In genomic region chr15:43521419-43521818, GRCh38 we compare ENCODE assay signal across 19 cellular contexts. TPM values are rescaled to one million over a fixed set of nuclear protein-coding genes. Genes with fewer than 3 reads are reported as not detected.
A peak's percentile ranks its signal among the peaks of the same experiment; 100 is the strongest.
DNase-seq lines count a peak whose midpoint lies in the region; ATAC-seq and TF ChIP-seq lines count a peak whose summit lies in the region.
"Had no signal": no experiment of that assay in that cellular context is flagged by ENCODE, and none has a peak within 500 bp of the region (broad histone marks: within the 10 kb centered on the region; RNA-seq: fewer than 3 reads in every experiment).

No MANE protein-coding gene starts in this region.

- H3K4me3 ChIP-seq in dorsolateral prefrontal cortex = peak overlapping the region in 19 of 59 donors; percentile 9 to 88 (median 18)
- H3K4me3 ChIP-seq: GM12878, GM23248, HAP-1, K562 had no signal

- intact Hi-C loops in dorsolateral prefrontal cortex (cut with DNase I) = loop anchor here in 1 of 2 donors (10.0 kb wide), 1 partner anchor 147 kb away; the partner anchor contains the start of genes TUBGCP4 and ZSCAN29

- no peak for TF ChIP-seq CTCF in dorsolateral prefrontal cortex (IDR thresholded peaks at IDR 0.05 in 54 of 56, conservative IDR thresholded peaks at IDR 0.05 in 2 of 56; ENCODE audit: low read depth in 1 of 56, partially characterized antibody in 56 of 56)

- no peak for DNase-seq in caudate nucleus (lab: John Stamatoyannopoulos, UW)
- no peak for DNase-seq in dorsolateral prefrontal cortex
- DNase-seq in mesenteric fat pad (ENCODE audit: low spot score) = peak; percentile 87
- DNase-seq in NCI-H146 treated with DMSO at 0.1 percent for 48 hours (lab: John Stamatoyannopoulos, UW; ENCODE audit: unreplicated experiment) = no peak
- DNase-seq: 8988T, Calu3, DND-41, EL, GM23248, IMR-90 had no signal

- TF ChIP-seq POLR2A in GM18505 (IDR thresholded peaks at IDR 0.05; ENCODE audit: borderline replicate concordance, extremely low read depth, insufficient read depth, insufficient read length) = no peak

- no peak for ATAC-seq in GM18505 (IDR thresholded peaks at IDR 0.05; ENCODE audit: unreplicated experiment)
- ATAC-seq in GM19395 (IDR thresholded peaks at IDR 0.05; ENCODE audit: unreplicated experiment) = no peak
- ATAC-seq in GM21619 (IDR thresholded peaks at IDR 0.05; ENCODE audit: unreplicated experiment) = no peak
- ATAC-seq: CD8-positive, alpha-beta T cell; GM12878; K562 had no signal

- peak overlapping the region; percentile 22 for H3K27ac ChIP-seq in caudate nucleus (ENCODE audit: low read depth, low read length)
- H3K27ac ChIP-seq in dorsolateral prefrontal cortex = peak overlapping the region in 46 of 59 donors; percentile 3 to 99 (median 97)
- peak overlapping the region; percentile 96 for H3K27ac ChIP-seq in temporal lobe (ENCODE audit: low read depth, low read length)
- H3K27ac ChIP-seq: GM23248 had no signal

- H3K27me3 ChIP-seq in dorsolateral prefrontal cortex = no peaks in the 10 kb centered on the region
- H3K27me3 ChIP-seq: BLaER1 treated with 17β-estradiol and CSF1 and Interleukin-3, amounts not matched to agents 10 nM and 100 nM had no signal

RNA-seq across cellular contexts. Expression of gene MAP1A, which starts 4.0 kb away (rescaled TPM):
- 100 to 1,000 TPM; 301 to 845 (median 633) TPM for total RNA-seq in dorsolateral prefrontal cortex
- total RNA-seq in mesenteric fat pad = 13.8 TPM
- total RNA-seq in temporal lobe = 35.2 TPM

RNA-seq across cellular contexts. Expression of gene TP53BP1, which starts 28.5 kb away (rescaled TPM):
- total RNA-seq in dorsolateral prefrontal cortex (100 to 1,000 TPM in 52 of 120 experiments, 10 to 100 TPM in 68; 71.0 to 120 (median 97.6) TPM), mesenteric fat pad (44.8 TPM), temporal lobe (116 TPM)

Comparison
In these comparisons a context has a peak if more than half of its experiments do, and no peak if none do; other contexts are left out.
1. H3K27ac ChIP-seq: peak in every context shown above with its lines; median percentile 97 in dorsolateral prefrontal cortex; 96 in temporal lobe; 22 in caudate nucleus.